24 cellular contexts compared by ENCODE assay signal in the genomic region with DNA sequence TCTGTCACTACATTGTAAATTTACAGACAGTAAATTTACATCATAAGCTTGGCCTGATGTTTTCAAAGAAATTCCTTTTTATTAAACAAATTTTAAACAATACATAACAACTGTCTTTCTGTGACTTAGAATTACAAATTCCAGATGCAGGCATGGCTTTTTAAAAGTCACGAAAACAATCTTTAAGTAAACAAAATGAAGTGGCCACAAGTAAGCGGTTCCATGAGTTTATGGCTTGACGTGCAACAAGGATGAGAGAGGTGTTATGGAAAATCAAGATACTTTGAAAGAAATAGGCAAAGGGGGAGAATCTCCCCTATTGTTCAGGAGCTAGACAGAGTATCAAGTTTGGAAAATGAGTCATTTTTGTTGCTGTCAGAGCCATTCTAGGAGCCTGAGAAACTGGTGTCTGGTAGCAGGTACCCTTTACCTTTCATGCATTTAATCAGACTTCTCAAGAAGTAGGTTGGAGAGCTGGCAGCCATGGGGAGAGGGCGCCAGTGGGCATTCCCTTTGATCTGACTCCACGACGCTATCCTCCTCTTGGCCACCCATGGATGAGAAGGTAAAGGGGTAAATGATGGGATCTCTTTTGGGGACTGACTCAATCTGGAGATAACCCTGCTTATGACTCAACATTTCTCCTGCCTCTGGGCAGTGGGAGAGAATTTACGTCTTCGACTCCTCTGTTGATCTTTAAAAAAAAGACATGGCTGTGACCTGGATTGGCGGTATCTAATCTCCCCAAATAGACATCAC.
"Had no signal": no experiment of that assay in that cellular context is flagged by ENCODE, and none has a peak within 500 bp of the region (broad histone marks: within the 10 kb centered on the region; RNA-seq: fewer than 3 reads in every experiment).

No MANE protein-coding gene starts in this region.

- H3K27me3 ChIP-seq: cardiac muscle cell, hepatocyte, neutrophil, ovary, tibial nerve had no signal

- H3K4me3 ChIP-seq: cardiac muscle cell, hepatocyte, ovary, prostate gland, tibial nerve had no signal

- H3K4me2 ChIP-seq: hepatocyte had no signal

- DNase-seq: activated CD4-positive, alpha-beta T cell treated with anti-CD3 and anti-CD28 coated beads for 1 hour; activated CD4-positive, alpha-beta T cell treated with anti-CD3 and anti-CD28 coated beads, Interleukin-2, amount 50 U/mL, for 1 hour; activated CD8-positive, alpha-beta T cell treated with anti-CD3 and anti-CD28 coated beads, Interleukin-2, amount 10 ng/mL, durations not matched to agents 7 days and 5 days; activated gamma-delta T cell; activated naive CD4-positive, alpha-beta T cell treated with anti-CD3 and anti-CD28 coated beads, Interleukin-2, amount 50 U/mL, for 16 hours; activated naive CD8-positive, alpha-beta T cell treated with anti-CD3 and anti-CD28 coated beads, Interleukin-2, amount 50 U/mL, for 24 hours; effector CD4-positive, alpha-beta T cell; erythroblast; glutamatergic neuron; immature natural killer cell; left ventricle myocardium superior; mammary epithelial cell; ovary; right cardiac atrium; stimulated activated CD4-positive, alpha-beta T cell treated with anti-CD3 and anti-CD28 coated beads, Interleukin-12 subunit alpha, Interleukin-12 subunit beta, amount 100 ng/mL, for 4 hours; stimulated activated CD4-positive, alpha-beta T cell treated with anti-CD3 and anti-CD28 coated beads, Interleukin-4, amount 100 ng/mL, for 4 hours had no signal

- FAIRE-seq: frontal cortex, urothelium cell line had no signal

- H3K4me1 ChIP-seq: prostate gland had no signal

- H2AFZ ChIP-seq: hepatocyte had no signal

- H3K27ac ChIP-seq: cardiac muscle cell, hepatocyte, neutrophil, ovary, prostate gland, tibial nerve, VCaP had no signal

- H3K36me3 ChIP-seq: cardiac muscle cell, neutrophil, ovary, prostate gland, tibial nerve had no signal

- H3K9me3 ChIP-seq: neutrophil, ovary, prostate gland, tibial nerve had no signal

- ATAC-seq: activated CD8-positive, alpha-beta T cell treated with anti-CD3 and anti-CD28 coated beads, Interleukin-2, amount 10 ng/mL, durations not matched to agents 7 days and 5 days; activated naive CD8-positive, alpha-beta T cell treated with anti-CD3 and anti-CD28 coated beads, Interleukin-2, amount 50 U/mL, for 24 hours; left ventricle myocardium superior; right cardiac atrium had no signal
